27 cellular contexts compared by ENCODE assay signal in genomic region chr12:67241482-67241881, GRCh38. TPM values are rescaled to one million over a fixed set of nuclear protein-coding genes. Genes with fewer than 3 reads are reported as not detected.
DNase-seq lines count a peak whose midpoint lies in the region; ATAC-seq, FAIRE-seq and TF ChIP-seq lines count a peak whose summit lies in the region.
"Had no signal": no experiment of that assay in that cellular context is flagged by ENCODE, and none has a peak within 500 bp of the region (broad histone marks: within the 10 kb centered on the region; RNA-seq: fewer than 3 reads in every experiment).

No MANE protein-coding gene starts in this region.

- H3K9me3 ChIP-seq in IMR-90 (ENCODE audit: control insufficient read depth, insufficient read depth, low read length) (no peaks in the 10 kb centered on the region), astrocyte (ENCODE audit: insufficient read depth, low read depth, low read length) (no peaks in the 10 kb centered on the region), SK-N-SH (no peaks in the 10 kb centered on the region)
- H3K9me3 ChIP-seq: gastroesophageal sphincter, lower lobe of right lung, uterus had no signal

- FAIRE-seq in astrocyte (lab: Jason Lieb, UNC) (no peak), H54 (lab: Jason Lieb, UNC) (no peak)
- FAIRE-seq: GM19239, kidney had no signal

- CTCF ChIA-PET in IMR-90 (lab: Yijun Ruan, JAX), result no interaction called here
- CTCF ChIA-PET in SK-N-SH (lab: Yijun Ruan, JAX), result no interaction called here

- no peaks in the 10 kb centered on the region for H3K27me3 Mint-ChIP-seq in astrocyte (ENCODE audit: low read depth, unreplicated experiment)
- H3K27me3 Mint-ChIP-seq: progenitor cell of endocrine pancreas had no signal

- H2AK9ac ChIP-seq in IMR-90 (replicated peaks; ENCODE audit: low read depth, low read length, poor library complexity), result no peak overlapping the region

- no CpG with 5 or more reads among the region's 3 CpGs for WGBS in IMR-90 (ENCODE audit: extremely low coverage in 2 of 2, insufficient read length in 1 of 2), 2 experiments
- 23% methylated on average over 3 of the region's 3 CpGs for WGBS in SK-N-SH (ENCODE audit: low lambda C conversion rate)

- in situ Hi-C loops in IMR-90 (cut with MboI; ENCODE audit: low sequenced_read_pairs), result no loop called here

- H3K18ac ChIP-seq in IMR-90 (ENCODE audit: low read depth, low read length), result no peak overlapping the region

- no peaks in the 10 kb centered on the region for H3K27me3 ChIP-seq in IMR-90 (ENCODE audit: control insufficient read depth, insufficient read depth, low read length)
- no peaks in the 10 kb centered on the region for H3K27me3 ChIP-seq in astrocyte (ENCODE audit: insufficient read depth, low read length)
- H3K27me3 ChIP-seq in SK-N-SH (ENCODE audit: insufficient read depth), result no peaks in the 10 kb centered on the region
- H3K27me3 ChIP-seq: gastroesophageal sphincter, uterus had no signal

- H3K4me1 ChIP-seq in IMR-90 (ENCODE audit: control insufficient read depth, insufficient read depth, low read length) (no peaks in the 10 kb centered on the region), astrocyte (ENCODE audit: insufficient read depth, low read length) (no peaks in the 10 kb centered on the region), SK-N-SH (ENCODE audit: control insufficient read depth in 1 of 2, insufficient read depth in 2 of 2, low read depth in 1 of 2, low read length in 1 of 2) (no peaks in the 10 kb centered on the region)
- H3K4me1 ChIP-seq: lower lobe of right lung, uterus had no signal

- H3K27ac ChIP-seq in IMR-90 (ENCODE audit: insufficient read depth, low read length) (no peak overlapping the region), astrocyte (ENCODE audit: low read depth, low read length) (no peak overlapping the region), SK-N-SH (ENCODE audit: low read depth in 2 of 2, low read length in 1 of 2) (no peak overlapping the region)
- H3K27ac ChIP-seq: epithelial cell of prostate, HL-60, lower lobe of right lung, uterus had no signal

- ATAC-seq in IMR-90 (ENCODE audit: low read depth), result peak; percentile 68
- no peak for ATAC-seq in HG03442 (IDR thresholded peaks at IDR 0.05; ENCODE audit: unreplicated experiment)
- ATAC-seq: CD8-positive, alpha-beta T cell; gastroesophageal sphincter; lower lobe of right lung had no signal

- H3F3A ChIP-seq in SK-N-SH (replicated peaks; ENCODE audit: insufficient read depth), result no peaks in the 10 kb centered on the region

- no peak overlapping the region for H4K8ac ChIP-seq in IMR-90 (ENCODE audit: low read depth in 2 of 2, low read length in 2 of 2)

- intact Hi-C loops in IMR-90 (cut with micrococcal nuclease), result no loop called here

- no peaks in the 10 kb centered on the region for H3K9me1 ChIP-seq in IMR-90 (ENCODE audit: insufficient read depth, low read length)

- peaks cover 6% of the 10 kb centered on the region for H3K4me1 Mint-ChIP-seq in astrocyte (ENCODE audit: low read depth, unreplicated experiment)

- H4K20me1 ChIP-seq in IMR-90 (ENCODE audit: insufficient read depth, low read length) (no peaks in the 10 kb centered on the region), astrocyte (ENCODE audit: insufficient read depth, low read length) (no peaks in the 10 kb centered on the region), SK-N-SH (ENCODE audit: insufficient read depth) (no peaks in the 10 kb centered on the region)

- H3K9ac ChIP-seq in IMR-90 (ENCODE audit: low read depth, low read length) (no peak overlapping the region), astrocyte (ENCODE audit: low read length) (no peak overlapping the region), SK-N-SH (no peak overlapping the region)

- H3K27ac Mint-ChIP-seq in astrocyte (ENCODE audit: unreplicated experiment), result no peak overlapping the region
- H3K27ac Mint-ChIP-seq: activated naive CD4-positive, alpha-beta T cell treated with anti-CD3 and anti-CD28 coated beads for 36 hours; activated T-cell treated with anti-CD3 and anti-CD28 coated beads, Interleukin-2, amount 50 U/mL, for 24 hours; CD8-positive, alpha-beta T cell; progenitor cell of endocrine pancreas had no signal

- no peak for TF ChIP-seq CTCF in IMR-90 (conservative IDR thresholded peaks at IDR 0.05; ENCODE audit: low read depth, low read length)
- TF ChIP-seq CTCF in astrocyte (IDR thresholded peaks at IDR 0.05; ENCODE audit: insufficient read depth, low read depth, low read length), result no peak
- no peak for TF ChIP-seq CTCF in SK-N-SH (IDR thresholded peaks at IDR 0.05)

- no peaks in the 10 kb centered on the region for H3K36me3 Mint-ChIP-seq in astrocyte (ENCODE audit: low read depth, unreplicated experiment)
- H3K36me3 Mint-ChIP-seq: CD8-positive, alpha-beta T cell had no signal

- no peaks in the 10 kb centered on the region for H3K36me3 ChIP-seq in IMR-90 (ENCODE audit: control insufficient read depth, insufficient read depth, low read length)
- no peaks in the 10 kb centered on the region for H3K36me3 ChIP-seq in astrocyte (ENCODE audit: insufficient read depth, low read length)
- no peaks in the 10 kb centered on the region for H3K36me3 ChIP-seq in SK-N-SH (replicated peaks in 1 of 2; ENCODE audit: control insufficient read depth in 1 of 2, insufficient read depth in 2 of 2, low read length in 1 of 2)
- H3K36me3 ChIP-seq: gastroesophageal sphincter, lower lobe of right lung, uterus had no signal

- H4K91ac ChIP-seq in IMR-90 (ENCODE audit: insufficient read depth, low read depth, low read length), result no peak overlapping the region

- no peak overlapping the region for H2BK15ac ChIP-seq in IMR-90 (ENCODE audit: low read depth, low read length)

- no peak overlapping the region for H3K56ac ChIP-seq in IMR-90 (ENCODE audit: extremely low read depth, insufficient read depth, low read length)

- no peak overlapping the region for H2BK120ac ChIP-seq in IMR-90 (ENCODE audit: low read depth, low read length)

- H3K23ac ChIP-seq in IMR-90 (ENCODE audit: low read depth, low read length), result no peak overlapping the region

- POLR2A ChIA-PET in IMR-90 (lab: Charles Lee; ENCODE audit: unreplicated experiment), result no interaction called here
- POLR2A ChIA-PET in SK-N-SH (lab: Yijun Ruan, JAX), result no interaction called here

- no peak overlapping the region for H2AFZ ChIP-seq in IMR-90 (replicated peaks; ENCODE audit: low read length, poor library complexity)
- H2AFZ ChIP-seq in astrocyte (ENCODE audit: low read depth, low read length), result no peak overlapping the region
- H2AFZ ChIP-seq in SK-N-SH (ENCODE audit: low read depth), result no peak overlapping the region

- DNase-seq in AG20443 (ENCODE audit: low spot score) (peak; percentile 26), IMR-90 (peak; percentile 38), astrocyte (ENCODE audit: low read depth) (peak; percentile 8), iris pigment epithelial cell (ENCODE audit: low read depth) (peak; percentile 8), H54 (ENCODE audit: insufficient read length, low spot score) (no peak), DMS114 treated with DMSO at 0.1 percent for 48 hours (lab: John Stamatoyannopoulos, UW; ENCODE audit: unreplicated experiment) (no peak), SK-N-SH (no peak)
- DNase-seq: activated CD4-positive, CD25-positive, alpha-beta regulatory T cell treated with anti-CD3 and anti-CD28 coated beads, Interleukin-2, amount 50 U/mL, for 72 hours; activated CD8-positive, alpha-beta memory T cell treated with anti-CD3 and anti-CD28 coated beads for 24 hours; activated naive CD4-positive, alpha-beta T cell treated with anti-CD3 and anti-CD28 coated beads for 36 hours; activated T-cell treated with anti-CD3 and anti-CD28 coated beads, Interleukin-2, amount 50 U/mL, for 24 hours; anterior cingulate cortex; CD8-positive, alpha-beta T cell; DMS79; kidney; lower lobe of right lung; NCI-H1417; NCI-H524; SHP77; SW 1271; uterus had no signal

- no peak overlapping the region for H3K4me3 Mint-ChIP-seq in astrocyte (ENCODE audit: unreplicated experiment)
- H3K4me3 Mint-ChIP-seq: activated naive CD4-positive, alpha-beta T cell treated with anti-CD3 and anti-CD28 coated beads for 36 hours; activated T-cell treated with anti-CD3 and anti-CD28 coated beads, Interleukin-2, amount 50 U/mL, for 24 hours; CD8-positive, alpha-beta T cell had no signal

- TF ChIP-seq EP300 in SK-N-SH (IDR thresholded peaks at IDR 0.05; ENCODE audit: borderline replicate concordance in 1 of 2, low read depth in 1 of 2, low read length in 1 of 2), result no peak

- TF ChIP-seq RAD21 in IMR-90 (IDR thresholded peaks at IDR 0.05; ENCODE audit: low read length) (no peak), SK-N-SH (IDR thresholded peaks at IDR 0.05; ENCODE audit: low read length) (no peak)

- H3K9me2 ChIP-seq in SK-N-SH, result no peaks in the 10 kb centered on the region

- no peak overlapping the region for H3K4me3 ChIP-seq in IMR-90 (ENCODE audit: insufficient read depth, low read depth, low read length)
- no peak overlapping the region for H3K4me3 ChIP-seq in astrocyte (ENCODE audit: insufficient read depth, low read depth, low read length)
- H3K4me3 ChIP-seq in SK-N-SH (ENCODE audit: low read depth in 2 of 2, low read length in 1 of 2), result no peak overlapping the region
- H3K4me3 ChIP-seq: gastroesophageal sphincter, lower lobe of right lung, uterus had no signal

- H2BK5ac ChIP-seq in IMR-90 (ENCODE audit: low read depth, low read length, poor library complexity, severe bottlenecking), result no peak overlapping the region

- no TSS peak for BruUV-seq in IMR-90 (replicated peaks; lab: Mats Ljungman, UMichigan)

- no peak overlapping the region for H3K4ac ChIP-seq in IMR-90 (ENCODE audit: low read depth, low read length)

- no peak for TF ChIP-seq POLR2A in IMR-90 (IDR thresholded peaks at IDR 0.05; ENCODE audit: low read depth, low read length)
- TF ChIP-seq POLR2A in H54 (IDR thresholded peaks at IDR 0.05; ENCODE audit: low read depth, low read length), result no peak

- H3K4me2 ChIP-seq in IMR-90 (ENCODE audit: low read depth, low read length) (no peak overlapping the region), astrocyte (ENCODE audit: low read length) (no peak overlapping the region), SK-N-SH (no peak overlapping the region)

- H3K9me3 Mint-ChIP-seq in astrocyte (ENCODE audit: unreplicated experiment), result no peaks in the 10 kb centered on the region
- H3K9me3 Mint-ChIP-seq: activated naive CD4-positive, alpha-beta T cell treated with anti-CD3 and anti-CD28 coated beads for 36 hours; activated T-cell treated with anti-CD3 and anti-CD28 coated beads, Interleukin-2, amount 50 U/mL, for 24 hours; CD8-positive, alpha-beta T cell had no signal

- H2AK5ac ChIP-seq in IMR-90 (ENCODE audit: low read depth, low read length), result no peak overlapping the region

- no peaks in the 10 kb centered on the region for H3K79me1 ChIP-seq in IMR-90 (ENCODE audit: low read depth in 1 of 2, low read length in 2 of 2)

- no peak overlapping the region for H2BK20ac ChIP-seq in IMR-90 (ENCODE audit: low read depth, low read length)

- dilution Hi-C loops in IMR-90 (cut with HindIII; ENCODE audit: low sequenced_read_pairs, unreplicated experiment), result no loop called here

- no peak overlapping the region for H3K14ac ChIP-seq in IMR-90 (replicated peaks; ENCODE audit: low read depth, low read length)

- H3K79me2 ChIP-seq in astrocyte (ENCODE audit: insufficient read depth, low read length) (no peaks in the 10 kb centered on the region), SK-N-SH (ENCODE audit: insufficient read depth) (no peaks in the 10 kb centered on the region)

- no peak overlapping the region for H4K5ac ChIP-seq in IMR-90 (ENCODE audit: low read depth, low read length)

RNA-seq across cellular contexts. Expression of gene CAND1, which starts 27.7 kb away (rescaled TPM):
- total RNA-seq in IMR-90 (2012; rRNA removed) (91.4 and 139 TPM in 2 replicates), astrocyte (176 and 185 TPM in 2 replicates)
- polyA plus RNA-seq in IMR-90 (2012; rRNA removed) (32.2 and 42.6 TPM in 2 replicates), SK-N-SH (2012; rRNA removed) (17.4 and 26.5 TPM in 2 replicates)
- polyA plus RNA-seq in IMR-90 (2012; cell fraction: cytosol; rRNA removed), result 12.5 and 12.8 TPM in 2 replicates
- polyA plus RNA-seq in IMR-90 (2012; cell fraction: nucleus; rRNA removed; ENCODE audit: low replicate concordance), result 17.5 and 56.9 TPM in 2 replicates
- polyA plus RNA-seq in SK-N-SH (2012; cell fraction: cytosol; rRNA removed), result 25.5 and 26.5 TPM in 2 replicates
- 24.8 and 44.4 TPM in 2 replicates for polyA plus RNA-seq in SK-N-SH (2012; cell fraction: nucleus; rRNA removed)

Comparison
In these comparisons a context has a peak if more than half of its experiments do, and no peak if none do; other contexts are left out.
1. DNase-seq: peak in AG20443 (single experiment), IMR-90 (single experiment), astrocyte (single experiment) and iris pigment epithelial cell (single experiment); none in H54 (single experiment), DMS114 treated with DMSO at 0.1 percent for 48 hours (single experiment) and SK-N-SH (single experiment).